In genomic region chr20:47974234-47974878, GRCh38 we compare ENCODE assay signal across 15 cellular contexts.
DNase-seq lines count a peak whose midpoint lies in the region; ATAC-seq and TF ChIP-seq lines count a peak whose summit lies in the region.
"Had no signal": no experiment of that assay in that cellular context is flagged by ENCODE, and none has a peak within 500 bp of the region (broad histone marks: within the 10 kb centered on the region; RNA-seq: fewer than 3 reads in every experiment).

No MANE protein-coding gene starts in this region.

- TF ChIP-seq CTCF in Calu3 (IDR thresholded peaks at IDR 0.05; ENCODE audit: unreplicated experiment) (no peak), esophagus squamous epithelium (IDR thresholded peaks at IDR 0.05) (no peak), gastrocnemius medialis (IDR thresholded peaks at IDR 0.05 in 4 of 5, conservative IDR thresholded peaks at IDR 0.05 in 1 of 5) (no peak), GM10248 (IDR thresholded peaks at IDR 0.05; ENCODE audit: control extremely low read depth, extremely low read depth, low read depth, missing control alignments) (no peak)

- H3K9me3 Mint-ChIP-seq in Calu3 (ENCODE audit: low read depth, unreplicated experiment) = no peaks in the 10 kb centered on the region

- no peaks in the 10 kb centered on the region for H3K27me3 Mint-ChIP-seq in Calu3 (ENCODE audit: unreplicated experiment)

- H3K4me3 ChIP-seq in NT2/D1 (ENCODE audit: insufficient read length, low read depth) (no peak overlapping the region), esophagus squamous epithelium (no peak overlapping the region), gastrocnemius medialis (no peak overlapping the region)
- H3K4me3 ChIP-seq: HAP-1 had no signal

- TF ChIP-seq POLR2A in esophagus squamous epithelium (IDR thresholded peaks at IDR 0.05) (no peak), gastrocnemius medialis (IDR thresholded peaks at IDR 0.05) (no peak)

- H3K27ac ChIP-seq in esophagus squamous epithelium (peak overlapping the region in 3 of 4 donors; percentile 38 to 58 (median 52)), gastrocnemius medialis (peak overlapping the region in 3 of 4 donors; percentile 55 to 77 (median 67)), substantia nigra (ENCODE audit: low read depth, low read length, poor library complexity, severe bottlenecking) (no peak overlapping the region)

- H3K36me3 Mint-ChIP-seq in Calu3 (ENCODE audit: insufficient read depth, unreplicated experiment) = peaks cover 17% of the 10 kb centered on the region

- H3K27me3 ChIP-seq in NT2/D1 (ENCODE audit: insufficient read depth, insufficient read length) = peaks cover 3% of the 10 kb centered on the region
- no peaks in the 10 kb centered on the region for H3K27me3 ChIP-seq in esophagus squamous epithelium
- H3K27me3 ChIP-seq in gastrocnemius medialis = no peaks in the 10 kb centered on the region
- H3K27me3 ChIP-seq: SJCRH30 had no signal

- in situ Hi-C loops in gastrocnemius medialis (cut with MboI; ENCODE audit: low sequenced_read_pairs in 4 of 4) = no loop called here

- H3K9me3 ChIP-seq in NT2/D1 (ENCODE audit: insufficient read depth, low read length) = no peaks in the 10 kb centered on the region
- no peaks in the 10 kb centered on the region for H3K9me3 ChIP-seq in esophagus squamous epithelium
- no peaks in the 10 kb centered on the region for H3K9me3 ChIP-seq in gastrocnemius medialis
- H3K9me3 ChIP-seq: HAP-1, SJCRH30 had no signal

- peak overlapping the region; percentile 65 for H3K4me3 Mint-ChIP-seq in Calu3 (ENCODE audit: low read depth, unreplicated experiment)

- H3K36me3 ChIP-seq in NT2/D1 (ENCODE audit: insufficient read depth, insufficient read length, low read length) (no peaks in the 10 kb centered on the region), esophagus squamous epithelium (no peaks in the 10 kb centered on the region), gastrocnemius medialis (no peaks in the 10 kb centered on the region)
- H3K36me3 ChIP-seq: HAP-1, SJCRH30 had no signal

- WGBS in esophagus squamous epithelium, 2 donors = 83 to 100% methylated on average over 2 to 6 of the region's 8 CpGs

- BruUV-seq in Calu3 (replicated peaks; lab: Mats Ljungman, UMichigan) = no TSS peak

- intact Hi-C loops in Calu3 (cut with micrococcal nuclease; ENCODE audit: unreplicated experiment) (loop anchor here (5.0 to 10.0 kb wide), 3 partner anchors 88 to 313 kb away; partner anchors contain the start of gene SULF2), esophagus squamous epithelium (cut with DNase I) (no loop called here), gastrocnemius medialis (cut with DNase I; ENCODE audit: low total_unique reads) (no loop called here)

- CTCF ChIA-PET in Calu3 (lab: Charles Lee) (interaction anchor here (0.7 to 2.6 kb wide), 2 partner anchors 188 to 321 kb away, joined by 4 to 14 read pairs; partner anchors contain the start of gene SULF2), GM10248 (lab: Yijun Ruan, JAX) (interaction anchor here (1.2 kb wide), 1 partner anchor 10 kb away, joined by 3 read pairs; no protein-coding TSS in a partner anchor)

- H3K4me1 ChIP-seq in NT2/D1 (ENCODE audit: insufficient read depth, insufficient read length) (peaks cover 23% of the 10 kb centered on the region), esophagus squamous epithelium (peaks cover 10 to 42% (median 15%) of the 10 kb centered on the region in 3 donors), gastrocnemius medialis (no peaks in the 10 kb centered on the region)

- POLR2A ChIA-PET in GM10248 (lab: Yijun Ruan, JAX) = no interaction called here

- no peak for ATAC-seq in gastrocnemius medialis

- peak overlapping the region; percentile 99 for H3K27ac Mint-ChIP-seq in Calu3 (ENCODE audit: unreplicated experiment)

- no peak for DNase-seq in Calu3
- DNase-seq in NT2/D1 (ENCODE audit: low read depth, low spot score) = no peak
- DNase-seq in esophagus squamous epithelium (lab: John Stamatoyannopoulos, UW) = no peak
- no peak for DNase-seq in gastrocnemius medialis
- no peak for DNase-seq in GM10248 (ENCODE audit: extremely low spot score)
- no peak for DNase-seq in hepatic stellate cell (ENCODE audit: low spot score)
- DNase-seq in substantia nigra (lab: John Stamatoyannopoulos, UW) = no peak
- DNase-seq: DMS153, Karpas-422, NCI-H1105 treated with DMSO at 0.1 percent for 48 hours, NCI-H187 treated with DMSO at 0.1 percent for 48 hours, NCI-H2171, NCI-H774, SJCRH30 had no signal

- H3K9ac ChIP-seq in NT2/D1 (ENCODE audit: insufficient read length, low read depth) = peak overlapping the region; percentile 17

- peaks cover 70% of the 10 kb centered on the region for H3K4me1 Mint-ChIP-seq in Calu3 (ENCODE audit: low read depth, unreplicated experiment)
